3 cellular contexts compared by ENCODE assay signal in genomic region chr18:6610436-6610835, GRCh38.
TF ChIP-seq lines count a peak whose summit lies in the region.

No MANE protein-coding gene starts in this region.

TF ChIP-seq in GM23338, 12 proteins besides CTCF, POLR2A, EP300 and RAD21:
- no peak for TF ChIP-seq ETS1 (IDR thresholded peaks at IDR 0.05)
- no peak for TF ChIP-seq ZNF331 (CRISPR knock-in tag; IDR thresholded peaks at IDR 0.05; ENCODE audit: low read depth)
- TF ChIP-seq NANOG (IDR thresholded peaks at IDR 0.05; ENCODE audit: borderline replicate concordance), result no peak
- TF ChIP-seq ZNF114 (CRISPR knock-in tag; IDR thresholded peaks at IDR 0.05), result no peak
- TF ChIP-seq JUNB (IDR thresholded peaks at IDR 0.05; ENCODE audit: unreplicated experiment), result no peak
- TF ChIP-seq EZH2phosphoT487 (IDR thresholded peaks at IDR 0.05; ENCODE audit: unreplicated experiment), result no peak
- TF ChIP-seq EZH2 (IDR thresholded peaks at IDR 0.05; ENCODE audit: low read depth, unreplicated experiment), result no peak
- no peak for TF ChIP-seq CREB1 (CRISPR knock-in tag; IDR thresholded peaks at IDR 0.05; ENCODE audit: low read depth)

TF ChIP-seq in K562, 482 proteins besides CTCF, POLR2A, EP300 and RAD21:
- TF ChIP-seq, protein P1, sequence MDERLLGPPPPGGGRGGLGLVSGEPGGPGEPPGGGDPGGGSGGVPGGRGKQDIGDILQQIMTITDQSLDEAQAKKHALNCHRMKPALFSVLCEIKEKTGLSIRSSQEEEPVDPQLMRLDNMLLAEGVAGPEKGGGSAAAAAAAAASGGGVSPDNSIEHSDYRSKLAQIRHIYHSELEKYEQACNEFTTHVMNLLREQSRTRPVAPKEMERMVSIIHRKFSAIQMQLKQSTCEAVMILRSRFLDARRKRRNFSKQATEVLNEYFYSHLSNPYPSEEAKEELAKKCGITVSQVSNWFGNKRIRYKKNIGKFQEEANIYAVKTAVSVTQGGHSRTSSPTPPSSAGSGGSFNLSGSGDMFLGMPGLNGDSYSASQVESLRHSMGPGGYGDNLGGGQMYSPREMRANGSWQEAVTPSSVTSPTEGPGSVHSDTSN (CRISPR knock-in tag; IDR thresholded peaks at IDR 0.05; ENCODE audit: low read depth), result no peak
- TF ChIP-seq, protein P1 (tag; conservative IDR thresholded peaks at IDR 0.05; ENCODE audit: low read depth), result 0 out of 2 replicates have a peak, but pooled peaks have one; percentile 10
- TF ChIP-seq HDAC1 (IDR thresholded peaks at IDR 0.05) (no peak), RFX7 (CRISPR knock-in tag; IDR thresholded peaks at IDR 0.05) (no peak)

TF ChIP-seq in WTC11, 78 proteins besides CTCF, POLR2A, EP300 and RAD21:
- TF ChIP-seq KAT7 (CRISPR knock-in tag; IDR thresholded peaks at IDR 0.05; ENCODE audit: borderline replicate concordance) (no peak), HMGXB4 (CRISPR knock-in tag; IDR thresholded peaks at IDR 0.05) (no peak), ZNF317 (CRISPR knock-in tag; IDR thresholded peaks at IDR 0.05; ENCODE audit: borderline replicate concordance, low read depth) (no peak), GABPB1 (CRISPR knock-in tag; IDR thresholded peaks at IDR 0.05) (no peak), ZNF671 (CRISPR knock-in tag; IDR thresholded peaks at IDR 0.05) (no peak), IRF1 (CRISPR knock-in tag; IDR thresholded peaks at IDR 0.05) (no peak), RELA (CRISPR knock-in tag; IDR thresholded peaks at IDR 0.05; ENCODE audit: borderline replicate concordance) (no peak), JUN (CRISPR knock-in tag; IDR thresholded peaks at IDR 0.05) (no peak), PRRX2 (CRISPR knock-in tag; IDR thresholded peaks at IDR 0.05) (no peak), ATF1 (CRISPR knock-in tag; IDR thresholded peaks at IDR 0.05) (no peak)
- TF ChIP-seq, protein P2, sequence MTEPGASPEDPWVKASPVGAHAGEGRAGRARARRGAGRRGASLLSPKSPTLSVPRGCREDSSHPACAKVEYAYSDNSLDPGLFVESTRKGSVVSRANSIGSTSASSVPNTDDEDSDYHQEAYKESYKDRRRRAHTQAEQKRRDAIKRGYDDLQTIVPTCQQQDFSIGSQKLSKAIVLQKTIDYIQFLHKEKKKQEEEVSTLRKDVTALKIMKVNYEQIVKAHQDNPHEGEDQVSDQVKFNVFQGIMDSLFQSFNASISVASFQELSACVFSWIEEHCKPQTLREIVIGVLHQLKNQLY (CRISPR knock-in tag; IDR thresholded peaks at IDR 0.05), result no peak
- TF ChIP-seq, protein P3, sequence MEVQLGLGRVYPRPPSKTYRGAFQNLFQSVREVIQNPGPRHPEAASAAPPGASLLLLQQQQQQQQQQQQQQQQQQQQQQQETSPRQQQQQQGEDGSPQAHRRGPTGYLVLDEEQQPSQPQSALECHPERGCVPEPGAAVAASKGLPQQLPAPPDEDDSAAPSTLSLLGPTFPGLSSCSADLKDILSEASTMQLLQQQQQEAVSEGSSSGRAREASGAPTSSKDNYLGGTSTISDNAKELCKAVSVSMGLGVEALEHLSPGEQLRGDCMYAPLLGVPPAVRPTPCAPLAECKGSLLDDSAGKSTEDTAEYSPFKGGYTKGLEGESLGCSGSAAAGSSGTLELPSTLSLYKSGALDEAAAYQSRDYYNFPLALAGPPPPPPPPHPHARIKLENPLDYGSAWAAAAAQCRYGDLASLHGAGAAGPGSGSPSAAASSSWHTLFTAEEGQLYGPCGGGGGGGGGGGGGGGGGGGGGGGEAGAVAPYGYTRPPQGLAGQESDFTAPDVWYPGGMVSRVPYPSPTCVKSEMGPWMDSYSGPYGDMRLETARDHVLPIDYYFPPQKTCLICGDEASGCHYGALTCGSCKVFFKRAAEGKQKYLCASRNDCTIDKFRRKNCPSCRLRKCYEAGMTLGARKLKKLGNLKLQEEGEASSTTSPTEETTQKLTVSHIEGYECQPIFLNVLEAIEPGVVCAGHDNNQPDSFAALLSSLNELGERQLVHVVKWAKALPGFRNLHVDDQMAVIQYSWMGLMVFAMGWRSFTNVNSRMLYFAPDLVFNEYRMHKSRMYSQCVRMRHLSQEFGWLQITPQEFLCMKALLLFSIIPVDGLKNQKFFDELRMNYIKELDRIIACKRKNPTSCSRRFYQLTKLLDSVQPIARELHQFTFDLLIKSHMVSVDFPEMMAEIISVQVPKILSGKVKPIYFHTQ (CRISPR knock-in tag; IDR thresholded peaks at IDR 0.05), result no peak
